ENCODE assay signal across 25 cellular contexts in genomic region chrX:69607616-69608015, GRCh38. TPM values are rescaled to one million over a fixed set of nuclear protein-coding genes. Genes with fewer than 3 reads are reported as not detected.
"Had no signal": no experiment of that assay in that cellular context is flagged by ENCODE, and none has a peak within 500 bp of the region (broad histone marks: within the 10 kb centered on the region; RNA-seq: fewer than 3 reads in every experiment).

No MANE protein-coding gene starts in this region.

- H3K27ac Mint-ChIP-seq: immature natural killer cell; naive thymus-derived CD4-positive, alpha-beta T cell had no signal

- H3K4me3 ChIP-seq: coronary artery, dorsolateral prefrontal cortex, esophagus muscularis mucosa, gastrocnemius medialis, heart left ventricle, hepatocyte, left lung, lower lobe of right lung had no signal

- H3K4me3 Mint-ChIP-seq: immature natural killer cell; naive thymus-derived CD4-positive, alpha-beta T cell had no signal

- H3K27me3 ChIP-seq: esophagus muscularis mucosa, gastrocnemius medialis, hepatocyte had no signal

- FAIRE-seq: colon, endothelial cell of umbilical vein, kidney had no signal

- H3K36me3 ChIP-seq: esophagus muscularis mucosa, gastrocnemius medialis, heart left ventricle, left lung, lower lobe of right lung had no signal

- H3K4me1 Mint-ChIP-seq: immature natural killer cell had no signal

- H3K27me3 Mint-ChIP-seq: naive thymus-derived CD4-positive, alpha-beta T cell had no signal

- H3K9me3 Mint-ChIP-seq: immature natural killer cell; naive thymus-derived CD4-positive, alpha-beta T cell had no signal

- DNase-seq: dermis blood vessel endothelial cell; dorsolateral prefrontal cortex; effector CD4-positive, alpha-beta T cell; effector memory CD4-positive, alpha-beta T cell; foreskin melanocyte; gastrocnemius medialis; heart left ventricle; hypothalamus; immature natural killer cell; islet precursor cell; kidney; kidney glomerular epithelial cell; left cardiac atrium; left lung; left ventricle myocardium superior; lower lobe of right lung; mesenchymal stem cell; midbrain; naive thymus-derived CD4-positive, alpha-beta T cell had no signal

- ATAC-seq: gastrocnemius medialis; heart left ventricle; left cardiac atrium; left lung; left ventricle myocardium superior; lower lobe of right lung; naive thymus-derived CD4-positive, alpha-beta T cell had no signal

- H3K36me3 Mint-ChIP-seq: immature natural killer cell; naive thymus-derived CD4-positive, alpha-beta T cell had no signal

RNA-seq across cellular contexts. Expression of gene EDA, which starts 8.3 kb away (rescaled TPM):
- total RNA-seq: fibroblast of villous mesenchyme had no signal
